8 cellular contexts compared by ENCODE assay signal in the genomic region with DNA sequence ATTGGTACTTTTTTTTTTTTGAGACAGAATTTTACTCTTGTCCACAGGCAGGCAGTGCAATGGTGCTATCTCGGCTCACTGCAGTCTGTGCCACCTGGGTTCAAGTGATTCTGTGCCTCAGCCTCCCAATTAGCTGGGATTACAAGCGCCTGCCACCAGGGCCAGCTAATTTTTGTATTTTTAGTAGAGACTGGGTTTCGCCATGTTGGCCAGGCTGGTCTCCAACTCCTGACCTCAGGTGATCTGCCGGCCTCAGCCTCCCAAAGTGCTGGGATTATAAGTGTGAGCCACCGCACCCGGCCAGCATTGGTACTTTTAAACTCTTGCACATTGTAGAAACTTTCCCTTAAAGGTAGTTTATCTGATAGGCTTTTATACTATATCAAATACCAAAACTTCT. TPM values are rescaled to one million over a fixed set of nuclear protein-coding genes. Genes with fewer than 3 reads are reported as not detected.
DNase-seq lines count a peak whose midpoint lies in the region; ATAC-seq and TF ChIP-seq lines count a peak whose summit lies in the region.
"Not testable (repeated sequence)": the region's sequence is repeated elsewhere in the genome, so short reads cannot be mapped to it uniquely, and the experiment has no call there.

No MANE protein-coding gene starts in this region.

- peaks cover 18 to 35% (median 28%) of the 10 kb centered on the region in 10 experiments for H3K4me1 ChIP-seq in BLaER1 treated with 17β-estradiol and CSF1 and Interleukin-3, amounts not matched to agents 10 nM and 100 nM
- peaks cover 23% of the 10 kb centered on the region for H3K4me1 ChIP-seq in PC-3 (ENCODE audit: insufficient read depth, low read length)
- H3K4me1 ChIP-seq in esophagus muscularis mucosa: peaks cover 27 to 48% (median 42%) of the 10 kb centered on the region in 4 donors
- H3K4me1 ChIP-seq in hepatocyte (ENCODE audit: insufficient read depth): peaks cover 20% of the 10 kb centered on the region
- peaks cover 42 to 43% of the 10 kb centered on the region in 2 experiments for H3K4me1 ChIP-seq in neutrophil (ENCODE audit: control insufficient read depth in 1 of 2, insufficient read depth in 1 of 2, low read depth in 1 of 2, low read length in 1 of 2)
- H3K4me1 ChIP-seq in urinary bladder (ENCODE audit: insufficient read depth): not testable (repeated sequence)

- peak overlapping the region in 3 of 5 experiments; percentile 16 to 62 (median 34) for H3K27ac Mint-ChIP-seq in brain
- not testable (repeated sequence) for H3K27ac Mint-ChIP-seq in stimulated activated naive CD8-positive, alpha-beta T cell treated with anti-CD3 and anti-CD28 coated beads, Interleukin-15, Interleukin-2, amounts not matched to agents 100 ng/mL and 50 ng/mL, for 24 hours

- H3K9me2 ChIP-seq in PC-3 (replicated peaks; ENCODE audit: low read length); hepatocyte (replicated peaks; ENCODE audit: insufficient read depth): not testable (repeated sequence)

- not testable (repeated sequence) for H3K4me3 ChIP-seq in BLaER1 treated with 17β-estradiol and CSF1 and Interleukin-3, amounts not matched to agents 10 nM and 100 nM; PC-3 (ENCODE audit: low read length); hepatocyte; urinary bladder (ENCODE audit: low read depth, low read length)
- H3K4me3 ChIP-seq in esophagus muscularis mucosa (peak overlapping the region in 1 of 4 donors; percentile 84), neutrophil (ENCODE audit: low read depth in 1 of 2, low read length in 1 of 2) (peak overlapping the region in 1 of 2 experiments; percentile 94)

- not testable (repeated sequence) for ATAC-seq in PC-3

- peaks cover 40 to 62% (median 49%) of the 10 kb centered on the region in 11 experiments for H3K36me3 ChIP-seq in BLaER1 treated with 17β-estradiol and CSF1 and Interleukin-3, amounts not matched to agents 10 nM and 100 nM
- H3K36me3 ChIP-seq in PC-3 (ENCODE audit: low read depth, low read length): peaks cover 35% of the 10 kb centered on the region
- peaks cover 21 to 37% (median 32%) of the 10 kb centered on the region in 4 donors for H3K36me3 ChIP-seq in esophagus muscularis mucosa
- not testable (repeated sequence) for H3K36me3 ChIP-seq in hepatocyte (replicated peaks; ENCODE audit: insufficient read depth, low read depth); urinary bladder (ENCODE audit: insufficient read depth)
- H3K36me3 ChIP-seq in neutrophil: peaks cover 51% of the 10 kb centered on the region

- not testable (repeated sequence) for TF ChIP-seq CTCF in PC-3 (conservative IDR thresholded peaks at IDR 0.05; ENCODE audit: low read depth, low read length); brain (conservative IDR thresholded peaks at IDR 0.05); esophagus muscularis mucosa (IDR thresholded peaks at IDR 0.05); hepatocyte (IDR thresholded peaks at IDR 0.05; ENCODE audit: poor library complexity); neutrophil (IDR thresholded peaks at IDR 0.05)

- H3K9me3 Mint-ChIP-seq in brain; stimulated activated naive CD8-positive, alpha-beta T cell treated with anti-CD3 and anti-CD28 coated beads, Interleukin-15, Interleukin-2, amounts not matched to agents 100 ng/mL and 50 ng/mL, for 24 hours: not testable (repeated sequence)

- DNase-seq in PC-3; esophagus muscularis mucosa (ENCODE audit: extremely low spot score); hepatocyte (ENCODE audit: low spot score): not testable (repeated sequence)

- H3K36me3 Mint-ChIP-seq in brain: peaks cover 30% of the 10 kb centered on the region
- peaks cover 53% of the 10 kb centered on the region for H3K36me3 Mint-ChIP-seq in stimulated activated naive CD8-positive, alpha-beta T cell treated with anti-CD3 and anti-CD28 coated beads, Interleukin-15, Interleukin-2, amounts not matched to agents 100 ng/mL and 50 ng/mL, for 24 hours (ENCODE audit: low read depth)

- not testable (repeated sequence) for H3K27me3 ChIP-seq in BLaER1 treated with 17β-estradiol and CSF1 and Interleukin-3, amounts not matched to agents 10 nM and 100 nM; PC-3 (ENCODE audit: low read length); esophagus muscularis mucosa; hepatocyte; neutrophil

- POLR2A ChIA-PET in PC-3 (lab: Charles Lee; ENCODE audit: unreplicated experiment): not testable (repeated sequence)

- WGBS in esophagus muscularis mucosa: 92% methylated on average over 6 of the region's 6 CpGs
- 91% methylated on average over 6 of the region's 6 CpGs for WGBS in hepatocyte (ENCODE audit: low lambda C conversion rate, missing lambda C conversion rate)
- WGBS in urinary bladder: 86% methylated on average over 6 of the region's 6 CpGs

- H3K9me3 ChIP-seq in BLaER1 treated with 17β-estradiol and CSF1 and Interleukin-3, amounts not matched to agents 10 nM and 100 nM (replicated peaks in 1 of 11); PC-3 (ENCODE audit: low read length); esophagus muscularis mucosa; hepatocyte (ENCODE audit: low read depth); neutrophil: not testable (repeated sequence)

- H3K79me2 ChIP-seq in PC-3 (ENCODE audit: low read length): peaks cover 59% of the 10 kb centered on the region
- peaks cover 77% of the 10 kb centered on the region for H3K79me2 ChIP-seq in hepatocyte

- peak overlapping the region in 7 of 11 experiments; percentile 39 to 97 (median 86); a peak in 11 of 22 replicates for H3K4me2 ChIP-seq in BLaER1 treated with 17β-estradiol and CSF1 and Interleukin-3, amounts not matched to agents 10 nM and 100 nM
- H3K4me2 ChIP-seq in PC-3 (ENCODE audit: low read length) (peak overlapping the region; percentile 88), hepatocyte (peak overlapping the region; percentile 72)

- H3K27me3 Mint-ChIP-seq in brain: peaks cover 13% of the 10 kb centered on the region
- not testable (repeated sequence) for H3K27me3 Mint-ChIP-seq in stimulated activated naive CD8-positive, alpha-beta T cell treated with anti-CD3 and anti-CD28 coated beads, Interleukin-15, Interleukin-2, amounts not matched to agents 100 ng/mL and 50 ng/mL, for 24 hours

- not testable (repeated sequence) for TF ChIP-seq EP300 in esophagus muscularis mucosa (IDR thresholded peaks at IDR 0.05)

- not testable (repeated sequence) for H3F3A ChIP-seq in PC-3 (ENCODE audit: low read length, unreplicated experiment)

- not testable (repeated sequence) for H2AFZ ChIP-seq in PC-3 (ENCODE audit: low read length); hepatocyte

- CTCF ChIA-PET in PC-3 (lab: Charles Lee): not testable (repeated sequence)

- peaks cover 42% of the 10 kb centered on the region for H3K4me1 Mint-ChIP-seq in brain
- peaks cover 35% of the 10 kb centered on the region for H3K4me1 Mint-ChIP-seq in stimulated activated naive CD8-positive, alpha-beta T cell treated with anti-CD3 and anti-CD28 coated beads, Interleukin-15, Interleukin-2, amounts not matched to agents 100 ng/mL and 50 ng/mL, for 24 hours (ENCODE audit: low read depth)

- peak overlapping the region in 1 of 11 experiments; percentile 83; a peak in 3 of 22 replicates for H3K27ac ChIP-seq in BLaER1 treated with 17β-estradiol and CSF1 and Interleukin-3, amounts not matched to agents 10 nM and 100 nM
- H3K27ac ChIP-seq in PC-3 (ENCODE audit: low read length): not testable (repeated sequence)
- H3K27ac ChIP-seq in esophagus muscularis mucosa (replicated peaks in 1 of 4) (peak overlapping the region; percentile 99 to 100 (median 100)), hepatocyte (peak overlapping the region; percentile 97), neutrophil (peak overlapping the region; percentile 93), urinary bladder (ENCODE audit: low read depth) (peak overlapping the region; percentile 60)

- intact Hi-C loops in PC-3 (cut with micrococcal nuclease): not testable (repeated sequence)
- intact Hi-C loops in esophagus muscularis mucosa (cut with DNase I): loop anchor here (5.0 to 10.0 kb wide), 2 partner anchors 62 to 249 kb away; partner anchors contain the start of genes DOCK4 and ZNF277

- H4K20me1 ChIP-seq in BLaER1 treated with 17β-estradiol and CSF1 and Interleukin-3, amounts not matched to agents 10 nM and 100 nM: peaks cover 30 to 88% (median 66%) of the 10 kb centered on the region in 11 experiments; a peak in 20 of 22 replicates
- H4K20me1 ChIP-seq in PC-3 (ENCODE audit: low read length) (peaks cover 60% of the 10 kb centered on the region), hepatocyte (ENCODE audit: insufficient read depth, poor library complexity, severe bottlenecking) (peaks cover 40% of the 10 kb centered on the region)

- peak overlapping the region in 2 of 11 experiments; percentile 90 to 93; a peak in 1 of 22 replicates for H3K9ac ChIP-seq in BLaER1 treated with 17β-estradiol and CSF1 and Interleukin-3, amounts not matched to agents 10 nM and 100 nM
- not testable (repeated sequence) for H3K9ac ChIP-seq in PC-3 (ENCODE audit: low read length)

- not testable (repeated sequence) for TF ChIP-seq POLR2A in esophagus muscularis mucosa (IDR thresholded peaks at IDR 0.05; ENCODE audit: low read depth)

- H3K4me3 Mint-ChIP-seq in brain: peak overlapping the region; percentile 33 to 98 (median 96)
- H3K4me3 Mint-ChIP-seq in stimulated activated naive CD8-positive, alpha-beta T cell treated with anti-CD3 and anti-CD28 coated beads, Interleukin-15, Interleukin-2, amounts not matched to agents 100 ng/mL and 50 ng/mL, for 24 hours: peak overlapping the region; percentile 31

- BruUV-seq in PC-3 (replicated peaks; lab: Mats Ljungman, UMichigan): not testable (repeated sequence)

RNA-seq across cellular contexts. Expression of gene IFRD1, which starts 3.9 kb away (rescaled TPM):
- total RNA-seq in PC-3 (2014; rRNA removed) (72.6 and 73.4 TPM in 2 replicates), esophagus muscularis mucosa (10 to 100 TPM; 36.9 to 51.5 (median 48.0) TPM), hepatocyte (83.7 and 114 TPM in 2 replicates), urinary bladder (49.0 TPM)
- polyA plus RNA-seq in brain (ENCODE audit: insufficient read depth, low read depth, low replicate concordance) (22.3 TPM), hepatocyte (69.9 and 76.3 TPM in 2 replicates), urinary bladder (30.8 TPM)

RNA-seq across cellular contexts. Expression of gene LSMEM1, which starts 26.6 kb away (rescaled TPM):
- total RNA-seq in PC-3 (2014; rRNA removed) (0.15 and 0.29 TPM in 2 replicates), esophagus muscularis mucosa (1 to 10 TPM in 1 of 4 donors, under 1 TPM in 3; 0.75 to 2.1 (median 0.91) TPM), hepatocyte (1.3 and 1.9 TPM in 2 replicates), urinary bladder (2.0 TPM)
- polyA plus RNA-seq in brain (ENCODE audit: insufficient read depth, low read depth, low replicate concordance) (not detected), hepatocyte (1.1 and 1.4 TPM in 2 replicates), urinary bladder (0.79 TPM)
